ENCODE assay signal across 16 cellular contexts in genomic region chr4:165170819-165171218, GRCh38. TPM values are rescaled to one million over a fixed set of nuclear protein-coding genes. Genes with fewer than 3 reads are reported as not detected.
A peak's percentile ranks its signal among the peaks of the same experiment; 100 is the strongest.
DNase-seq lines count a peak whose midpoint lies in the region; ATAC-seq lines count a peak whose summit lies in the region.
"Had no signal": no experiment of that assay in that cellular context is flagged by ENCODE, and none has a peak within 500 bp of the region (broad histone marks: within the 10 kb centered on the region; RNA-seq: fewer than 3 reads in every experiment).

No MANE protein-coding gene starts in this region.

- H3K4me2 ChIP-seq in neuronal stem cell (ENCODE audit: insufficient read depth, low read length, poor library complexity, severe bottlenecking), result no peak overlapping the region
- H3K4me2 ChIP-seq: BLaER1 had no signal

- H3K27ac ChIP-seq in neuronal stem cell (replicated peaks; ENCODE audit: low read length), result no peak overlapping the region
- H3K27ac ChIP-seq: 22Rv1, BLaER1 had no signal

- H3K23ac ChIP-seq in neuronal stem cell (ENCODE audit: low read depth, low read length, poor library complexity), result no peak overlapping the region

- H3K4ac ChIP-seq in neuronal stem cell (ENCODE audit: low read length), result no peak overlapping the region

- H2BK15ac ChIP-seq in neuronal stem cell (ENCODE audit: low read length), result no peak overlapping the region

- no peak overlapping the region for H4K91ac ChIP-seq in neuronal stem cell (ENCODE audit: low read depth, low read length, poor library complexity)

- DNase-seq in NCI-H82 (lab: John Stamatoyannopoulos, UW), result peak; percentile 2
- DNase-seq in NCI-H82 treated with DMSO at 0.1 percent for 48 hours (lab: John Stamatoyannopoulos, UW; ENCODE audit: unreplicated experiment), result no peak
- DNase-seq in NCI-H2227 treated with DMSO at 0.1 percent for 48 hours (lab: John Stamatoyannopoulos, UW), result peak; percentile 77
- DNase-seq in left lobe of liver (ENCODE audit: low spot score), result no peak
- no peak for DNase-seq in neuronal stem cell (ENCODE audit: low spot score)
- DNase-seq in HPDE6-E6E7 (ENCODE audit: extremely low spot score), result no peak
- no peak for DNase-seq in hypothalamus (lab: John Stamatoyannopoulos, UW)
- DNase-seq: AML-193; Caco-2; CD8-positive, alpha-beta memory T cell; DND-41; GDM1; H7 had no signal

- no peak overlapping the region for H3K18ac ChIP-seq in neuronal stem cell (ENCODE audit: low read length)

- H3K4me1 ChIP-seq in neuronal stem cell (ENCODE audit: control insufficient read depth in 2 of 2, insufficient read depth in 1 of 2, low read depth in 1 of 2, low read length in 2 of 2), result no peaks in the 10 kb centered on the region
- H3K4me1 ChIP-seq: BLaER1, Caco-2 had no signal

- no peak overlapping the region for H3K14ac ChIP-seq in neuronal stem cell (ENCODE audit: low read length)

- ATAC-seq in left lobe of liver, result peak; percentile 95
- no peak for ATAC-seq in GM21526 (IDR thresholded peaks at IDR 0.05; ENCODE audit: low FRiP score, unreplicated experiment)

- no CpG with 5 or more reads among the region's 2 CpGs for WGBS in neuronal stem cell (ENCODE audit: extremely low coverage in 2 of 2, insufficient read length in 2 of 2, insufficient replicate concordance in 1 of 2), 2 donors

- H3K79me1 ChIP-seq in neuronal stem cell (ENCODE audit: low read depth, low read length), result no peaks in the 10 kb centered on the region

- no peaks in the 10 kb centered on the region for H3K9me3 ChIP-seq in neuronal stem cell (replicated peaks in 1 of 2; ENCODE audit: control insufficient read depth in 2 of 2, insufficient read depth in 1 of 2, low read depth in 1 of 2, low read length in 2 of 2)
- H3K9me3 ChIP-seq: BLaER1, Caco-2 had no signal

- no peak overlapping the region for H3K9ac ChIP-seq in neuronal stem cell (ENCODE audit: low read depth, low read length, poor library complexity)
- H3K9ac ChIP-seq: BLaER1 had no signal

- H2AK5ac ChIP-seq in neuronal stem cell (ENCODE audit: low read depth, low read length), result no peak overlapping the region

- no peak overlapping the region for H2BK5ac ChIP-seq in neuronal stem cell (ENCODE audit: low read length)

- H2BK120ac ChIP-seq in neuronal stem cell (ENCODE audit: low read depth, low read length), result no peak overlapping the region

- no peak overlapping the region for H2BK12ac ChIP-seq in neuronal stem cell (ENCODE audit: low read length)

- no peaks in the 10 kb centered on the region for H3K36me3 ChIP-seq in neuronal stem cell (replicated peaks in 1 of 2; ENCODE audit: control insufficient read depth in 2 of 2, insufficient read depth in 2 of 2, low read length in 2 of 2)
- H3K36me3 ChIP-seq: BLaER1 had no signal

- no peaks in the 10 kb centered on the region for H3K27me3 ChIP-seq in neuronal stem cell (ENCODE audit: control insufficient read depth in 3 of 3, insufficient read depth in 3 of 3, low read depth in 1 of 3, low read length in 3 of 3)
- H3K27me3 ChIP-seq: BLaER1 had no signal

- peak overlapping the region; percentile 26 for H2AFZ ChIP-seq in neuronal stem cell (ENCODE audit: low read length)

- no peak overlapping the region for H4K8ac ChIP-seq in neuronal stem cell (ENCODE audit: low read depth, low read length)

- H3K4me3 ChIP-seq in neuronal stem cell (ENCODE audit: low read length in 2 of 2), result no peak overlapping the region
- H3K4me3 ChIP-seq: BLaER1 had no signal

RNA-seq across cellular contexts. Expression of gene KLHL2, which starts 36.5 kb away (rescaled TPM):
- 23.0 TPM for total RNA-seq in left lobe of liver
- 7.8 TPM for polyA plus RNA-seq in neuronal stem cell (2013, experiment 1 of 2)
- polyA plus RNA-seq in neuronal stem cell (2013, experiment 2 of 2), result 7.7 TPM

RNA-seq across cellular contexts. Expression of gene TMEM192, which starts 58.2 kb away (rescaled TPM):
- 26.5 TPM for total RNA-seq in left lobe of liver
- polyA plus RNA-seq in neuronal stem cell (2013, experiment 1 of 2), result 9.4 TPM
- 10.4 TPM for polyA plus RNA-seq in neuronal stem cell (2013, experiment 2 of 2)

Comparison
In these comparisons a context has a peak if more than half of its experiments do, and no peak if none do; other contexts are left out.
1. DNase-seq: peak in NCI-H82 (single experiment) and NCI-H2227 treated with DMSO at 0.1 percent for 48 hours (single experiment); none in NCI-H82 treated with DMSO at 0.1 percent for 48 hours (single experiment), left lobe of liver (single experiment), neuronal stem cell (single experiment), HPDE6-E6E7 (single experiment) and hypothalamus (0 of 51).